ENCODE assay signal across 8 cellular contexts in the genomic region with DNA sequence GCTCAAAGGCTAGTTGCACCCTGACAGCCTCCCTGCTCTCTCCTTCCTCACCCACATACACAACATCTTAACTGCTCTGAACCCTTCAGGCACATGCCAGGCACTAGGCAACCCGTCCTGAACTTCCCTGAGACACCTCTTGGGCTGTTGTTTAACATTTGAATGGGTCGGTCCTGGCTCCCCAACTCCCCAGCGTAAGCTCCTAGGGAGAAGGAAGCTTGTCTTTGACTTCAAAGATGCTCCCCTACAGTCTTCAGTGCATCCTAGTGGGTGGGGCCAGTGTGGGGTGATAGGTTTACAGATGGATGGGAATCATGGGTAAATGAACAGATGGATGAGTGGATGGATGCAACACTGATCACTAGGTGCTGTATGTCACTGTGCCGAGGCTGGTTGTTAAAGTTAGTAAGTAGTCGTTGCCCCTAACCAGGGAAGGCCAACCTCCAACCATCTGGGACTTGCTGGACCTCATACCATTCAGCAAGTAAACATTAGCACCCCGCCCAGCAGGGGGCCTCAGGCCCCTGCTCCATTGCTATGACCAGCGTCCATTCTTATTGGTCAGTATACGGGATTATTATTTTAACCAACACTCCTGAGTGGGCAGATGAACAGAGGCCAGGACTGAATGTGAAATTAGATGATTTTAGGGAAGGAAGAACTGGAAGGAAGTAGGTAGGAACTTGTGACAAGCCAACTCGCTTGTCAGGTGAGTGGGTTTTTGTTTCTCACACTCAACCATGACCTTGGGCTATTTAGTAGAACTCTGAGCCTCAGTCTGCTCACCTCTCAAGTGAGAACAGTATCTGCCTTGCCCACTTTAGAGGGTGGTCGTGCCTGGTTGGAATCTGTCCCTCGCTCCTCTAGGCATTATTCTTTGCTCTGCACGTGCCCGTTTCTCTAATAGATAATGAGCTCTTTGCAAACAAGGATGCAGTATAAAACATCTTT.
DNase-seq lines count a peak whose midpoint lies in the region; ATAC-seq and TF ChIP-seq lines count a peak whose summit lies in the region.

No MANE protein-coding gene starts in this region.

- DNase-seq in activated naive CD4-positive, alpha-beta T cell treated with Interleukin-2 at 50 U/mL for 16 hours, result peak; percentile 20
- no peak for DNase-seq in activated naive CD4-positive, alpha-beta T cell (lab: John Stamatoyannopoulos, UW)
- DNase-seq in MV-4-11 (lab: John Stamatoyannopoulos, UW) (peak; percentile 21), T47D (ENCODE audit: low read depth in 1 of 2, low spot score in 1 of 2) (peak; percentile 74 to 81), left lobe of liver (ENCODE audit: low spot score) (peak; percentile 72), tibial artery (peak; percentile 77 to 84), cerebellum (ENCODE audit: low spot score) (no peak), NCI-H1694 treated with DMSO at 0.1 percent for 48 hours (lab: John Stamatoyannopoulos, UW) (no peak)

- H3K4me1 ChIP-seq in tibial artery, result no peaks in the 10 kb centered on the region

- intact Hi-C loops in tibial artery (cut with DNase I; ENCODE audit: low total_unique reads), result loop anchor here (10.0 kb wide), 1 partner anchor 82 kb away; a partner anchor contains a TSS

- H3K9me3 ChIP-seq in tibial artery, result no peaks in the 10 kb centered on the region

- no peaks in the 10 kb centered on the region for H3K36me3 ChIP-seq in tibial artery

- no peak overlapping the region for H3K27ac ChIP-seq in tibial artery

- H3K4me3 ChIP-seq in tibial artery, result no peak overlapping the region

- peaks cover 0 to 3% of the 10 kb centered on the region in 2 donors for H3K27me3 ChIP-seq in tibial artery

- ATAC-seq in left lobe of liver, result peak; percentile 97

- TF ChIP-seq CTCF in tibial artery (IDR thresholded peaks at IDR 0.05), result peak; percentile 64 to 71

- in situ Hi-C loops in T47D (cut with HindIII; ENCODE audit: low pct_unique_long_range_greater_than_20kb, low sequenced_read_pairs), result no loop called here

Comparison
In these comparisons a context has a peak if more than half of its experiments do, and no peak if none do; other contexts are left out.
1. DNase-seq: peak in activated naive CD4-positive, alpha-beta T cell treated with Interleukin-2 at 50 U/mL for 16 hours (single experiment), MV-4-11 (single experiment), T47D (2 of 2), left lobe of liver (single experiment) and tibial artery (2 of 2); none in activated naive CD4-positive, alpha-beta T cell (0 of 4), cerebellum (single experiment) and NCI-H1694 treated with DMSO at 0.1 percent for 48 hours (single experiment).